20 cellular contexts compared by ENCODE assay signal in the genomic region with DNA sequence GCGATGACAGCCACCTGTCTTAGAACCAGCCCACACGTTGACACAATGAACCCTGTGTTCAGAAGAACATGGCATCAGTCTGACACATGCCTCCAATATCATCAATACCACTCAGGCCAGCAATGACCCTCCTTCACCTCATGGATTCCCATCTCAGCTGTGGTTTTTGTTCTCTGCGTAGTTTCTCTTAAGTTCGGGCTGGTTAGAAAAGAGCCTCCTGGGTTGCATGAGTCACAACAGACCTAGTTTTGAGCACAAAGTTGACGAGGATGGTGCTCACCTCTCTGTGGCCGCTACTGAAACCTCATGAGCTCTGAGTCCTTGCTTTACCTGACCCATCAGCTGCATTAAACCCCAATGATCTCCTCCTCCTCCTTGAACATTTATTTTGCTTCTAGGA.
A peak's percentile ranks its signal among the peaks of the same experiment; 100 is the strongest.
DNase-seq lines count a peak whose midpoint lies in the region; ATAC-seq, FAIRE-seq and TF ChIP-seq lines count a peak whose summit lies in the region.
"Had no signal": no experiment of that assay in that cellular context is flagged by ENCODE, and none has a peak within 500 bp of the region (broad histone marks: within the 10 kb centered on the region; RNA-seq: fewer than 3 reads in every experiment).

No MANE protein-coding gene starts in this region.

- no peak for ATAC-seq in HG02763 (IDR thresholded peaks at IDR 0.05; ENCODE audit: unreplicated experiment)

- no peaks in the 10 kb centered on the region for H3K4me1 Mint-ChIP-seq in activated naive CD4-positive, alpha-beta T cell treated with anti-CD3 and anti-CD28 coated beads, Interleukin-2, amount 10 ng/mL, durations not matched to agents 7 days and 5 days
- H3K4me1 Mint-ChIP-seq: CD14-positive monocyte; CD4-positive, alpha-beta memory T cell; IgD-negative memory B cell had no signal

- no peak for DNase-seq in AG04450 (ENCODE audit: low read depth, low spot score)
- DNase-seq in HTR-8/SVneo (ENCODE audit: insufficient read length, low spot score) = no peak
- peak; percentile 43 for DNase-seq in RPMI7951 (ENCODE audit: low read depth)
- peak; percentile 21 for DNase-seq in astrocyte of the hippocampus (ENCODE audit: low read depth, low spot score)
- DNase-seq in activated naive CD4-positive, alpha-beta T cell treated with anti-CD3 and anti-CD28 coated beads, Interleukin-2, amount 10 ng/mL, durations not matched to agents 7 days and 5 days = no peak
- no peak for DNase-seq in amniotic stem cell (lab: John Stamatoyannopoulos, UW)
- DNase-seq in NCI-H524 treated with DMSO at 0.1 percent for 48 hours (lab: John Stamatoyannopoulos, UW) = no peak
- DNase-seq: CD4-positive, alpha-beta memory T cell; DMS79 treated with DMSO at 0.1 percent for 48 hours; GF-D8; GOT3; H7; KBM-7 had no signal

- H3K9me3 Mint-ChIP-seq in activated naive CD4-positive, alpha-beta T cell treated with anti-CD3 and anti-CD28 coated beads, Interleukin-2, amount 10 ng/mL, durations not matched to agents 7 days and 5 days = no peaks in the 10 kb centered on the region
- H3K9me3 Mint-ChIP-seq: IgD-negative memory B cell had no signal

- H3K27ac ChIP-seq in AG04450 (ENCODE audit: low read depth, low read length) = peak overlapping the region; percentile 39
- H3K27ac ChIP-seq: 22Rv1, A549, BLaER1, HL-60 had no signal

- CTCF ChIA-PET in AG04450 (lab: Charles Lee) = interaction anchor here (1.0 kb wide), 1 partner anchor 121 kb away, joined by 4 read pairs; no protein-coding TSS in a partner anchor
- CTCF ChIA-PET in activated naive CD4-positive, alpha-beta T cell treated with anti-CD3 and anti-CD28 coated beads, Interleukin-2, amount 10 ng/mL, durations not matched to agents 7 days and 5 days (lab: Charles Lee) = no interaction called here

- no peak overlapping the region for H3K27ac Mint-ChIP-seq in activated naive CD4-positive, alpha-beta T cell treated with anti-CD3 and anti-CD28 coated beads, Interleukin-2, amount 10 ng/mL, durations not matched to agents 7 days and 5 days
- H3K27ac Mint-ChIP-seq: CD14-positive monocyte; CD4-positive, alpha-beta memory T cell; IgD-negative memory B cell had no signal

- TF ChIP-seq CTCF in AG04450 (IDR thresholded peaks at IDR 0.05; ENCODE audit: low read depth, low read length) = no peak

- no peaks in the 10 kb centered on the region for H3K27me3 Mint-ChIP-seq in activated naive CD4-positive, alpha-beta T cell treated with anti-CD3 and anti-CD28 coated beads, Interleukin-2, amount 10 ng/mL, durations not matched to agents 7 days and 5 days

- POLR2A ChIA-PET in AG04450 (lab: Yijun Ruan, JAX) = no interaction called here

- H3K4me3 Mint-ChIP-seq in activated naive CD4-positive, alpha-beta T cell treated with anti-CD3 and anti-CD28 coated beads, Interleukin-2, amount 10 ng/mL, durations not matched to agents 7 days and 5 days = no peak overlapping the region
- H3K4me3 Mint-ChIP-seq: CD14-positive monocyte; CD4-positive, alpha-beta memory T cell; IgD-negative memory B cell had no signal

- peak; percentile 28 for FAIRE-seq in HTR-8/SVneo (lab: Jason Lieb, UNC)
- FAIRE-seq: A549 had no signal

- H3K36me3 Mint-ChIP-seq in activated naive CD4-positive, alpha-beta T cell treated with anti-CD3 and anti-CD28 coated beads, Interleukin-2, amount 10 ng/mL, durations not matched to agents 7 days and 5 days = no peaks in the 10 kb centered on the region
- H3K36me3 Mint-ChIP-seq: CD14-positive monocyte; CD4-positive, alpha-beta memory T cell; IgD-negative memory B cell had no signal

- H3K9me3 ChIP-seq in AG04450 (ENCODE audit: control insufficient read depth, insufficient read depth, low read length) = no peaks in the 10 kb centered on the region
- H3K9me3 ChIP-seq: A549, BLaER1 had no signal

- H3K4me3 ChIP-seq in AG04450 (ENCODE audit: low read depth, low read length) = no peak overlapping the region
- H3K4me3 ChIP-seq: A549, BLaER1 had no signal

- H3K27me3 ChIP-seq in AG04450 (ENCODE audit: control insufficient read depth, insufficient read depth, low read length) = no peaks in the 10 kb centered on the region
- H3K27me3 ChIP-seq: BLaER1 had no signal

Comparison
In these comparisons a context has a peak if more than half of its experiments do, and no peak if none do; other contexts are left out.
1. DNase-seq: peak in RPMI7951 (single experiment) and astrocyte of the hippocampus (single experiment); none in AG04450 (single experiment), HTR-8/SVneo (single experiment), activated naive CD4-positive, alpha-beta T cell treated with anti-CD3 and anti-CD28 coated beads, Interleukin-2, amount 10 ng/mL, durations not matched to agents 7 days and 5 days (single experiment), amniotic stem cell (single experiment) and NCI-H524 treated with DMSO at 0.1 percent for 48 hours (single experiment).